ENCODE assay signal across 17 cellular contexts in the genomic region with DNA sequence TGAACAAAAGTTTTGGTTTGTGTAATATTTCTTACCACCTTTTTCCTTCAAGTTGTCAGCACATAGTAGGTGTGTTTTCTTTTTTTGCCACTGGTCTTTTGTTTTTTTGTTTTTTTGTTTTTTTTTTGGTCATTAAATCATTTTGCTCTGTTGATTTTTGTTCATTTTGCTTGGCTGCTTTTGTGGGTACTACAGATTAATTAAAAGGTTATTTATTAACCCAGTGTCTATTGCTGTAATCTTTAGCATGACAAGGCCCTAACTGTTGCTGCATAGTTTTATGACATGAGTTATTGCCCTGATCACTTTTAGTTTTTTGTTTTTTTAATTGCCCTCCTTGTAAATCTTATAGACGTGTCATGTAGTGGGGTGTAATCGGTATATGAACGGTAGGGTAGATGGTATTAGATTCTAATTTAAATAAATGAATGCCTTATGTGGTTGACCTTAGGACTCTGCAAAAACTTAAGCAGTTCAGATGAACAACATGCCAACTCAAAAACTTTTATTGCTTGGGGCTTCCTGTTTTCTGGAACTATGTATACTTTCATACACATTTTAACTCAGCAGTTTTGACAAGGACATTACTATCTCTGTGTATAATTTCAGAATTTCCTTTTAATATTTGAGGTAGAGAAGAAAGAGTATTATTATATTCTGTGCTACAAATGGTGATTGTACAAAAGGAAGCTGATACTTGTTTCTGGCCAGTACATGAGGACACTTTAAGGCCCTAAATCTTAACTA. TPM values are rescaled to one million over a fixed set of nuclear protein-coding genes. Genes with fewer than 3 reads are reported as not detected.
DNase-seq lines count a peak whose midpoint lies in the region; ATAC-seq, FAIRE-seq and TF ChIP-seq lines count a peak whose summit lies in the region.
"Had no signal": no experiment of that assay in that cellular context is flagged by ENCODE, and none has a peak within 500 bp of the region (broad histone marks: within the 10 kb centered on the region; RNA-seq: fewer than 3 reads in every experiment).

No MANE protein-coding gene starts in this region.

- ATAC-seq in DND-41 (ENCODE audit: insufficient read depth, low read depth) = no peak
- ATAC-seq in GM18909 (IDR thresholded peaks at IDR 0.05; ENCODE audit: poor library complexity, unreplicated experiment) = no peak
- no peak for ATAC-seq in GM18867 (IDR thresholded peaks at IDR 0.05; ENCODE audit: unreplicated experiment)
- ATAC-seq: sciatic nerve had no signal

- H3K4me1 ChIP-seq in DND-41 (ENCODE audit: insufficient read depth, low read length) = peaks cover 34% of the 10 kb centered on the region

- FAIRE-seq in RCC 7860 (lab: Jason Lieb, UNC) = peak; percentile 68
- FAIRE-seq: islet of Langerhans had no signal

- peak overlapping the region; percentile 2 for H3K27ac Mint-ChIP-seq in osteocyte (ENCODE audit: unreplicated experiment)
- H3K27ac Mint-ChIP-seq: activated T-helper 1 cell treated with anti-CD3 and anti-CD28 coated beads, Interleukin-12 subunit alpha, Interleukin-12 subunit beta, Interleukin-2, Interleukin-4 antibody, amounts not matched to agents 30 ng/mL and 10 ng/mL and 1 ng/mL, durations not matched to agents 14 hours and 24 hours and 36 hours had no signal

- H3K9ac ChIP-seq in DND-41 (ENCODE audit: low read depth, low read length) = no peak overlapping the region

- no peak overlapping the region for H3K4me3 Mint-ChIP-seq in osteocyte (ENCODE audit: unreplicated experiment)
- H3K4me3 Mint-ChIP-seq: activated T-helper 1 cell treated with anti-CD3 and anti-CD28 coated beads, Interleukin-12 subunit alpha, Interleukin-12 subunit beta, Interleukin-2, Interleukin-4 antibody, amounts not matched to agents 30 ng/mL and 10 ng/mL and 1 ng/mL, durations not matched to agents 14 hours and 24 hours and 36 hours had no signal

- H3K4me1 Mint-ChIP-seq in osteocyte (ENCODE audit: unreplicated experiment) = peaks cover 22% of the 10 kb centered on the region

- H3K9me3 ChIP-seq in DND-41 (ENCODE audit: insufficient read depth, low read length, severe bottlenecking) = no peaks in the 10 kb centered on the region
- H3K9me3 ChIP-seq: HAP-1, SJSA1 had no signal

- H2AFZ ChIP-seq in DND-41 (ENCODE audit: low read depth, low read length) = no peak overlapping the region

- H3K27ac ChIP-seq in DND-41 (ENCODE audit: low read length) = no peak overlapping the region
- H3K27ac ChIP-seq in substantia nigra (ENCODE audit: low read depth, low read length, poor library complexity, severe bottlenecking) = no peak overlapping the region
- H3K27ac ChIP-seq: C4-2B, SJSA1 had no signal

- peaks cover 92% of the 10 kb centered on the region for H4K20me1 ChIP-seq in DND-41 (ENCODE audit: insufficient read depth, low read length)

- no peaks in the 10 kb centered on the region for H3K27me3 ChIP-seq in DND-41 (ENCODE audit: insufficient read depth, low read length, poor library complexity)
- H3K27me3 ChIP-seq: SJSA1 had no signal

- H3K27me3 Mint-ChIP-seq in osteocyte (ENCODE audit: unreplicated experiment) = no peaks in the 10 kb centered on the region
- H3K27me3 Mint-ChIP-seq: brain had no signal

- TF ChIP-seq CTCF in DND-41 (IDR thresholded peaks at IDR 0.05; ENCODE audit: borderline replicate concordance, extremely low read depth, low read length, poor library complexity, severe bottlenecking) (no peak), fibroblast of villous mesenchyme (IDR thresholded peaks at IDR 0.05; ENCODE audit: insufficient read depth, low read depth, low read length) (no peak), osteocyte (IDR thresholded peaks at IDR 0.05) (no peak)

- H3K9me3 Mint-ChIP-seq in osteocyte (ENCODE audit: unreplicated experiment) = no peaks in the 10 kb centered on the region
- H3K9me3 Mint-ChIP-seq: activated T-helper 1 cell treated with anti-CD3 and anti-CD28 coated beads, Interleukin-12 subunit alpha, Interleukin-12 subunit beta, Interleukin-2, Interleukin-4 antibody, amounts not matched to agents 30 ng/mL and 10 ng/mL and 1 ng/mL, durations not matched to agents 14 hours and 24 hours and 36 hours; brain had no signal

- H3K36me3 Mint-ChIP-seq in osteocyte (ENCODE audit: unreplicated experiment) = peaks cover 70% of the 10 kb centered on the region

- peaks cover 99% of the 10 kb centered on the region for H3K79me2 ChIP-seq in DND-41 (ENCODE audit: insufficient read depth, low read length)

- DNase-seq in DND-41 (no peak), RCC 7860 (ENCODE audit: low spot score) (no peak), fibroblast of villous mesenchyme (ENCODE audit: low read depth) (peak; percentile 4), osteocyte (ENCODE audit: extremely low spot score, unreplicated experiment) (no peak), NCI-H1105 (lab: John Stamatoyannopoulos, UW) (no peak), substantia nigra (lab: John Stamatoyannopoulos, UW) (no peak)
- DNase-seq: activated CD4-positive, CD25-positive, alpha-beta regulatory T cell treated with anti-CD3 and anti-CD28 coated beads, Interleukin-2, amount 50 U/mL, for 72 hours; effector CD4-positive, alpha-beta T cell had no signal

- 0 out of 2 replicates have a peak overlapping the region, but pooled peaks have one; percentile 10 for H3K4me2 ChIP-seq in DND-41 (ENCODE audit: insufficient read depth, low read length)

- H3K36me3 ChIP-seq in DND-41 (ENCODE audit: insufficient read depth, low read length) = peaks cover 96% of the 10 kb centered on the region

- H3K4me3 ChIP-seq in DND-41 (ENCODE audit: low read depth in 1 of 2, low read length in 2 of 2) = no peak overlapping the region
- H3K4me3 ChIP-seq in fibroblast of villous mesenchyme (ENCODE audit: low read depth, low read length) = no peak overlapping the region
- H3K4me3 ChIP-seq: HAP-1, SJSA1 had no signal

RNA-seq across cellular contexts. Expression of a gene that starts 7.9 kb away (rescaled TPM):
- 159 and 207 TPM in 2 replicates for total RNA-seq in fibroblast of villous mesenchyme
- total RNA-seq in osteocyte = 218 and 228 TPM in 2 replicates

RNA-seq across cellular contexts. Expression of a gene that starts 8.2 kb away (rescaled TPM):
- total RNA-seq in fibroblast of villous mesenchyme (22.9 and 24.5 TPM in 2 replicates), osteocyte (41.0 and 45.8 TPM in 2 replicates)

RNA-seq across cellular contexts. Expression of a gene that starts 30.5 kb away (rescaled TPM):
- total RNA-seq in fibroblast of villous mesenchyme = 16.4 and 18.4 TPM in 2 replicates
- total RNA-seq in osteocyte = 21.6 and 22.3 TPM in 2 replicates

RNA-seq across cellular contexts. Expression of a gene that starts 39.5 kb away (rescaled TPM):
- total RNA-seq in fibroblast of villous mesenchyme = 0.86 TPM in 1 of 2 replicates, not detected in the other
- total RNA-seq in osteocyte = not detected in 2 replicates
- total RNA-seq: SJSA1 had no signal
